Comparison of ENCODE assay signal across 1 cellular context in genomic region chr7:29247232-29247961, GRCh38.
TF ChIP-seq lines count a peak whose summit lies in the region.

No MANE protein-coding gene starts in this region.

TF ChIP-seq in WTC11, 78 proteins besides CTCF, POLR2A, EP300 and RAD21 (continued from another document):
- TF ChIP-seq STAT6 (CRISPR knock-in tag; conservative IDR thresholded peaks at IDR 0.05; ENCODE audit: low read depth) (no peak), ZSCAN18 (CRISPR knock-in tag; IDR thresholded peaks at IDR 0.05) (no peak), TEAD4 (CRISPR knock-in tag; IDR thresholded peaks at IDR 0.05) (no peak), FOXJ3 (CRISPR knock-in tag; IDR thresholded peaks at IDR 0.05; ENCODE audit: borderline replicate concordance) (no peak)
